8 cellular contexts compared by ENCODE assay signal in genomic region chr4:112145820-112146813, GRCh38. TPM values are rescaled to one million over a fixed set of nuclear protein-coding genes. Genes with fewer than 3 reads are reported as not detected.
DNase-seq lines count a peak whose midpoint lies in the region; ATAC-seq, FAIRE-seq and TF ChIP-seq lines count a peak whose summit lies in the region.

No MANE protein-coding gene starts in this region.

- 5% methylated on average over 22 of the region's 50 CpGs for WGBS in HepG2 (ENCODE audit: low lambda C conversion rate)

- H3K4me3 Mint-ChIP-seq in activated CD4-positive, alpha-beta T cell treated with anti-CD3 and anti-CD28 coated beads for 36 hours = peak overlapping the region; percentile 90
- H3K4me3 Mint-ChIP-seq in dendritic cell treated with granulocyte-macrophage colony-stimulating factor and Interleukin-4, amounts not matched to agents 40 ng/mL and 50 ng/mL, for 4 days = peak overlapping the region; percentile 86

- peak; percentile 36 for FAIRE-seq in HepG2 (lab: Jason Lieb, UNC)

- peak overlapping the region; percentile 70 for H3K9ac ChIP-seq in HepG2 (ENCODE audit: insufficient read depth, low read depth, low read length)

- H3K27me3 Mint-ChIP-seq in activated CD4-positive, alpha-beta T cell treated with anti-CD3 and anti-CD28 coated beads for 36 hours = no peaks in the 10 kb centered on the region
- H3K27me3 Mint-ChIP-seq in dendritic cell treated with granulocyte-macrophage colony-stimulating factor and Interleukin-4, amounts not matched to agents 40 ng/mL and 50 ng/mL, for 4 days = no peaks in the 10 kb centered on the region

- H4K20me1 ChIP-seq in HepG2 (ENCODE audit: insufficient read depth, low read length) = no peaks in the 10 kb centered on the region

- H3K9me3 ChIP-seq in HepG2 (ENCODE audit: low read length) = no peaks in the 10 kb centered on the region

- in situ Hi-C loops in HepG2 (cut with HindIII; ENCODE audit: extremely low pct_ligation_motif_present, low pct_unique_long_range_greater_than_20kb) = no loop called here

- no peaks in the 10 kb centered on the region for H3K79me2 ChIP-seq in HepG2 (ENCODE audit: insufficient read depth, low read length)

- peak overlapping the region; percentile 90 for H3K27ac Mint-ChIP-seq in activated CD4-positive, alpha-beta T cell treated with anti-CD3 and anti-CD28 coated beads for 36 hours
- peak overlapping the region; percentile 85 for H3K27ac Mint-ChIP-seq in dendritic cell treated with granulocyte-macrophage colony-stimulating factor and Interleukin-4, amounts not matched to agents 40 ng/mL and 50 ng/mL, for 4 days

- TF ChIP-seq EP300 in HepG2 (IDR thresholded peaks at IDR 0.05; ENCODE audit: low read depth in 2 of 2, low read length in 2 of 2) (no peak), HepG2 (CRISPR knock-in tag; IDR thresholded peaks at IDR 0.05; ENCODE audit: borderline replicate concordance) (no peak)

- no peak for DNase-seq in H7
- peak; percentile 45 for DNase-seq in LHCN-M2 (ENCODE audit: low read depth)
- DNase-seq in activated CD4-positive, alpha-beta T cell treated with anti-CD3 and anti-CD28 coated beads for 36 hours = peak; percentile 87
- DNase-seq in HepG2 (ENCODE audit: low spot score) = no peak
- peak; percentile 82 for DNase-seq in stimulated activated CD4-positive, alpha-beta T cell treated with anti-CD3 and anti-CD28 coated beads, Interleukin-4, amount 100 ng/mL, for 24 hours
- DNase-seq in middle frontal gyrus (ENCODE audit: extremely low spot score, low spot score) = no peak

- CTCF ChIA-PET in activated CD4-positive, alpha-beta T cell treated with anti-CD3 and anti-CD28 coated beads for 36 hours (lab: Charles Lee) = interaction anchor here (1.1 kb wide), 1 partner anchor 28 kb away, joined by 3 read pairs; no protein-coding TSS in a partner anchor
- CTCF ChIA-PET in HepG2 (lab: Yijun Ruan, JAX; ENCODE audit: low intra/inter-chr PET ratio, low total read pairs) = interaction anchor here (1.2 kb wide), 1 partner anchor 47 kb away, joined by 3 read pairs; no protein-coding TSS in a partner anchor

- intact Hi-C loops in activated CD4-positive, alpha-beta T cell treated with anti-CD3 and anti-CD28 coated beads for 36 hours (cut with DNase I, micrococcal nuclease) = loop anchor here (1.0 to 5.0 kb wide), 12 partner anchors 25 to 491 kb away; partner anchors contain the start of genes AP1AR (in 2 of the 2), TIFA (in 2 of the 2) and LARP7 (in 1 of the 2)
- intact Hi-C loops in dendritic cell treated with granulocyte-macrophage colony-stimulating factor and Interleukin-4, amounts not matched to agents 40 ng/mL and 50 ng/mL, for 4 days (cut with micrococcal nuclease) = loop anchor here (1.0 to 5.0 kb wide), 2 partner anchors 39 to 85 kb away; partner anchors contain the start of gene AP1AR
- intact Hi-C loops in HepG2 (cut with micrococcal nuclease; ENCODE audit: unreplicated experiment) = loop anchor here (1.0 to 2.0 kb wide), 3 partner anchors 33 to 89 kb away; no protein-coding TSS in a partner anchor

- peaks cover 21% of the 10 kb centered on the region for H3K27me3 ChIP-seq in H7 (ENCODE audit: control insufficient read depth, insufficient read depth, low read length)
- no peaks in the 10 kb centered on the region; a peak in 1 of 5 replicates for H3K27me3 ChIP-seq in HepG2 (ENCODE audit: control insufficient read depth in 1 of 2, insufficient read depth in 2 of 2, low read length in 2 of 2)

- 0 out of 2 replicates have a peak, but pooled peaks have one; percentile 3 for TF ChIP-seq RAD21 in HepG2 (CRISPR knock-in tag; IDR thresholded peaks at IDR 0.05)

- TF ChIP-seq POLR2A in HepG2 (IDR thresholded peaks at IDR 0.05; ENCODE audit: insufficient read depth in 1 of 2, low read depth in 2 of 2, low read length in 2 of 2) = no peak

- H3K9me3 Mint-ChIP-seq in activated CD4-positive, alpha-beta T cell treated with anti-CD3 and anti-CD28 coated beads for 36 hours (ENCODE audit: low read depth) = no peaks in the 10 kb centered on the region
- H3K9me3 Mint-ChIP-seq in dendritic cell treated with granulocyte-macrophage colony-stimulating factor and Interleukin-4, amounts not matched to agents 40 ng/mL and 50 ng/mL, for 4 days = no peaks in the 10 kb centered on the region

- POLR2A ChIA-PET in activated CD4-positive, alpha-beta T cell treated with anti-CD3 and anti-CD28 coated beads for 36 hours (lab: Charles Lee) = no interaction called here
- POLR2A ChIA-PET in HepG2 (lab: Yijun Ruan, JAX) = interaction anchor here (0.7 kb wide), 1 partner anchor 86 kb away, joined by 3 read pairs; the partner anchor contains the start of gene AP1AR

- H3K4me2 ChIP-seq in HepG2 (ENCODE audit: low read depth, low read length) = peak overlapping the region; percentile 88

- H3K36me3 ChIP-seq in H7 (replicated peaks; ENCODE audit: control insufficient read depth, insufficient read depth, low read length) (no peaks in the 10 kb centered on the region), HepG2 (replicated peaks in 1 of 2; ENCODE audit: control insufficient read depth in 1 of 2, insufficient read depth in 2 of 2, low read length in 2 of 2) (no peaks in the 10 kb centered on the region)

- H3K4me1 ChIP-seq in HepG2 (ENCODE audit: insufficient read depth, low read length) = peaks cover 24% of the 10 kb centered on the region

- TSS peak; percentile 60 for BruUV-seq in HepG2 (replicated peaks; lab: Mats Ljungman, UMichigan)

- peak; percentile 73 for ATAC-seq in activated CD4-positive, alpha-beta T cell treated with anti-CD3 and anti-CD28 coated beads for 36 hours
- peak; percentile 69 for ATAC-seq in HepG2

- H3K27ac ChIP-seq in HepG2 (ENCODE audit: extremely low read length, insufficient read depth, low read length) = peak overlapping the region; percentile 58

- H3K36me3 Mint-ChIP-seq in activated CD4-positive, alpha-beta T cell treated with anti-CD3 and anti-CD28 coated beads for 36 hours (ENCODE audit: low read depth) = peaks cover 10% of the 10 kb centered on the region
- peaks cover 10% of the 10 kb centered on the region for H3K36me3 Mint-ChIP-seq in dendritic cell treated with granulocyte-macrophage colony-stimulating factor and Interleukin-4, amounts not matched to agents 40 ng/mL and 50 ng/mL, for 4 days (ENCODE audit: low read depth)

- peak overlapping the region; percentile 86 for H3K4me3 ChIP-seq in GM12875 (ENCODE audit: low read depth, low read length)
- peak overlapping the region; percentile 65 for H3K4me3 ChIP-seq in H7 (ENCODE audit: insufficient read depth, low read depth, low read length)
- H3K4me3 ChIP-seq in HepG2 (replicated peaks in 1 of 3; ENCODE audit: insufficient read depth in 1 of 3, low read depth in 2 of 3, low read length in 3 of 3) = peak overlapping the region; percentile 70 to 99 (median 84)

- TF ChIP-seq CTCF in GM12875 (IDR thresholded peaks at IDR 0.05; ENCODE audit: borderline replicate concordance, insufficient read depth, low read depth, low read length) (0 out of 2 replicates have a peak, but pooled peaks have one; percentile 12), HepG2 (CRISPR knock-in tag; IDR thresholded peaks at IDR 0.05) (peak; percentile 18; the same call in 1 of the 2 replicates)

- H2AFZ ChIP-seq in HepG2 (ENCODE audit: low read length) = peak overlapping the region; percentile 33

- H3K4me1 Mint-ChIP-seq in activated CD4-positive, alpha-beta T cell treated with anti-CD3 and anti-CD28 coated beads for 36 hours = peaks cover 46% of the 10 kb centered on the region
- H3K4me1 Mint-ChIP-seq in dendritic cell treated with granulocyte-macrophage colony-stimulating factor and Interleukin-4, amounts not matched to agents 40 ng/mL and 50 ng/mL, for 4 days (ENCODE audit: low read depth) = peaks cover 56% of the 10 kb centered on the region

TF ChIP-seq in HepG2, 621 proteins besides CTCF, POLR2A, EP300 and RAD21 (continues in another document):
- peak; percentile 6; the same call in 1 of the 2 replicates for TF ChIP-seq MAX (IDR thresholded peaks at IDR 0.05)

RNA-seq across cellular contexts. Expression of gene FAM241A, which starts 0.9 kb away (rescaled TPM):
- total RNA-seq in H7 (2014; rRNA removed; shearing (Covaris generic)) = 0.07 and 0.21 TPM in 2 replicates
- 1.2 and 1.5 TPM in 2 replicates for total RNA-seq in LHCN-M2 (2014; rRNA removed)
- polyA plus RNA-seq in LHCN-M2 (2012) = 0.45 TPM
- total RNA-seq in activated CD4-positive, alpha-beta T cell treated with anti-CD3 and anti-CD28 coated beads for 36 hours = 1 to 10 TPM; 3.2 to 3.5 TPM
- 0.69 and 0.74 TPM in 2 replicates for total RNA-seq in HepG2 (2016; rRNA removed; fragmentation: Illumina TruSeq; extraction: Trizol)
- total RNA-seq in HepG2 (2016; cell fraction: cytosol; rRNA removed; fragmentation: Illumina TruSeq; extraction: Trizol; ENCODE audit: low read depth) = 0.26 and 0.30 TPM in 2 replicates
- 0.59 and 0.67 TPM in 2 replicates for total RNA-seq in HepG2 (2016; cell fraction: insoluble cytoplasmic fraction; rRNA removed; fragmentation: Illumina TruSeq; extraction: Trizol)
- total RNA-seq in HepG2 (2016; cell fraction: membrane; rRNA removed; fragmentation: Illumina TruSeq; extraction: Trizol) = 0.86 and 0.96 TPM in 2 replicates
- 0.59 and 0.60 TPM in 2 replicates for total RNA-seq in HepG2 (2016; cell fraction: nucleus; rRNA removed; fragmentation: Illumina TruSeq; extraction: Trizol)
- 0.61 and 0.71 TPM in 2 replicates for polyA plus RNA-seq in HepG2 (2011; rRNA removed)
- 0.25 and 0.51 TPM in 2 replicates for polyA plus RNA-seq in HepG2 (2011; cell fraction: cytosol; rRNA removed)
- 0.18 and 0.38 TPM in 2 replicates for polyA plus RNA-seq in HepG2 (2011; cell fraction: nucleus; rRNA removed)
- 1.4 and 1.7 TPM in 2 replicates for polyA plus RNA-seq in HepG2 (2012)
- polyA plus RNA-seq in HepG2 (2016; cell fraction: cytosol; fragmentation: Illumina TruSeq; extraction: Trizol; ENCODE audit: low read depth) = 0.61 and 0.63 TPM in 2 replicates
- polyA plus RNA-seq in HepG2 (2016; cell fraction: insoluble cytoplasmic fraction; fragmentation: Illumina TruSeq; extraction: Trizol; ENCODE audit: low read depth) = 1.6 and 1.8 TPM in 2 replicates
- 1.3 and 1.4 TPM in 2 replicates for polyA plus RNA-seq in HepG2 (2016; cell fraction: membrane; fragmentation: Illumina TruSeq; extraction: Trizol; ENCODE audit: low read depth)
- polyA plus RNA-seq in HepG2 (2016; cell fraction: nucleus; fragmentation: Illumina TruSeq; extraction: Trizol; ENCODE audit: insufficient read depth, low read depth) = 1.5 and 1.8 TPM in 2 replicates
- 0.32 and 1.2 TPM in 2 replicates for polyA minus RNA-seq in HepG2 (2011; rRNA and poly(A)+ RNA removed; ENCODE audit: low replicate concordance)
- polyA minus RNA-seq in HepG2 (2011; cell fraction: cytosol; rRNA and poly(A)+ RNA removed) = 0.26 and 0.49 TPM in 2 replicates
- polyA minus RNA-seq in HepG2 (2011; cell fraction: nucleus; rRNA and poly(A)+ RNA removed) = 1.0 and 1.1 TPM in 2 replicates

Comparison
In these comparisons a context has a peak if more than half of its experiments do, and no peak if none do; other contexts are left out.
1. DNase-seq: peak in LHCN-M2 (single experiment), activated CD4-positive, alpha-beta T cell treated with anti-CD3 and anti-CD28 coated beads for 36 hours (single experiment) and stimulated activated CD4-positive, alpha-beta T cell treated with anti-CD3 and anti-CD28 coated beads, Interleukin-4, amount 100 ng/mL, for 24 hours (single experiment); none in H7 (single experiment), HepG2 (single experiment) and middle frontal gyrus (single experiment).
2. Peak in every context shown above with its lines, with median percentiles within 50 percentile points of each other: H3K4me3 ChIP-seq.